ENCODE assay signal across 13 cellular contexts in genomic region chr12:119181202-119181601, GRCh38. TPM values are rescaled to one million over a fixed set of nuclear protein-coding genes. Genes with fewer than 3 reads are reported as not detected.
DNase-seq lines count a peak whose midpoint lies in the region; ATAC-seq, FAIRE-seq and TF ChIP-seq lines count a peak whose summit lies in the region.
"Had no signal": no experiment of that assay in that cellular context is flagged by ENCODE, and none has a peak within 500 bp of the region (broad histone marks: within the 10 kb centered on the region; RNA-seq: fewer than 3 reads in every experiment).

No MANE protein-coding gene starts in this region.

- H3K9me3 ChIP-seq in heart right ventricle (no peaks in the 10 kb centered on the region), parathyroid adenoma (ENCODE audit: control insufficient read depth, low read length) (no peaks in the 10 kb centered on the region), aorta (ENCODE audit: control insufficient read depth, low read length) (no peaks in the 10 kb centered on the region)

- TF ChIP-seq CTCF in heart right ventricle (IDR thresholded peaks at IDR 0.05) = no peak
- no peak for TF ChIP-seq CTCF in fibroblast of pulmonary artery (IDR thresholded peaks at IDR 0.05; ENCODE audit: low read length, missing control alignments)
- no peak for TF ChIP-seq CTCF in parathyroid adenoma (IDR thresholded peaks at IDR 0.05)

- H3K4me2 ChIP-seq in parathyroid adenoma (ENCODE audit: low read length) = peak overlapping the region; percentile 82

- DNase-seq in heart right ventricle = no peak
- DNase-seq in Right ventricle myocardium inferior (ENCODE audit: missing footprints) = no peak
- DNase-seq in fibroblast of pulmonary artery (ENCODE audit: low read depth) = no peak
- no peak for DNase-seq in aorta
- no peak for DNase-seq in frontal cortex (ENCODE audit: low spot score in 2 of 2)
- no peak for DNase-seq in iPS-NIHi11 (ENCODE audit: low spot score)
- DNase-seq: DND-41, NCI-H1436 treated with DMSO at 0.1 percent for 48 hours, retina, T1000 had no signal

- no peak overlapping the region for H3K9ac ChIP-seq in parathyroid adenoma

- intact Hi-C loops in heart right ventricle (cut with DNase I) (loop anchor here in 2 of 10 donors (5.0 to 10.0 kb wide), 3 partner anchors 64 to 194 kb away; no protein-coding TSS in a partner anchor), Right ventricle myocardium inferior (cut with DNase I) (loop anchor here (2.0 to 5.0 kb wide), 2 partner anchors 28 to 201 kb away; no protein-coding TSS in a partner anchor), aorta (cut with DNase I) (loop anchor here (5.0 to 10.0 kb wide), 5 partner anchors 34 to 144 kb away; no protein-coding TSS in a partner anchor)

- peaks cover 17% of the 10 kb centered on the region for H3K79me2 ChIP-seq in parathyroid adenoma

- H2AFZ ChIP-seq in parathyroid adenoma = peak overlapping the region; percentile 7

- peaks cover 0 to 5% (median 0%) of the 10 kb centered on the region in 9 donors for H3K36me3 ChIP-seq in heart right ventricle
- no peaks in the 10 kb centered on the region for H3K36me3 ChIP-seq in parathyroid adenoma (ENCODE audit: control insufficient read depth, insufficient read depth, low read length)
- H3K36me3 ChIP-seq in aorta (ENCODE audit: control insufficient read depth in 1 of 2, insufficient read depth in 2 of 2, low read length in 1 of 2) = no peaks in the 10 kb centered on the region

- H3K4me3 ChIP-seq in heart right ventricle (peak overlapping the region; percentile 58 to 89 (median 72)), fibroblast of pulmonary artery (replicated peaks; ENCODE audit: low read depth, low read length) (peak overlapping the region; percentile 67), parathyroid adenoma (ENCODE audit: low read depth, low read length) (peak overlapping the region; percentile 89), aorta (ENCODE audit: low read length in 2 of 2) (peak overlapping the region; percentile 87 to 95)

- H3K4me1 ChIP-seq in heart right ventricle (peaks cover 2 to 63% (median 36%) of the 10 kb centered on the region in 9 donors), parathyroid adenoma (peaks cover 31% of the 10 kb centered on the region), aorta (ENCODE audit: control insufficient read depth in 1 of 2, insufficient read depth in 2 of 2, low read length in 2 of 2) (no peaks in the 10 kb centered on the region)

- FAIRE-seq in frontal cortex (lab: Jason Lieb, UNC) = no peak
- FAIRE-seq: GM18507 had no signal

- H3K27me3 ChIP-seq in heart right ventricle (peaks cover 0 to 13% (median 0%) of the 10 kb centered on the region in 7 donors), parathyroid adenoma (ENCODE audit: control insufficient read depth, insufficient read depth, low read length) (no peaks in the 10 kb centered on the region), aorta (ENCODE audit: control insufficient read depth in 1 of 2, insufficient read depth in 2 of 2, low read length in 1 of 2) (no peaks in the 10 kb centered on the region)

- ATAC-seq in heart right ventricle (no peak), Right ventricle myocardium inferior (no peak), aorta (ENCODE audit: low FRiP score) (no peak), HG02571 (IDR thresholded peaks at IDR 0.05; ENCODE audit: unreplicated experiment) (no peak)

- 37 to 51% methylated on average over 2 of the region's 2 CpGs for WGBS in heart right ventricle, 2 donors
- WGBS in aorta, 2 donors = 70 to 74% methylated on average over 2 of the region's 2 CpGs

- H3K27ac ChIP-seq in heart right ventricle = peak overlapping the region in 9 of 10 donors; percentile 15 to 99 (median 96)
- peak overlapping the region; percentile 98 for H3K27ac ChIP-seq in parathyroid adenoma
- peak overlapping the region; percentile 36 to 95 for H3K27ac ChIP-seq in aorta (ENCODE audit: low read depth in 1 of 2, low read length in 2 of 2)

RNA-seq across cellular contexts. Expression of gene HSPB8, which starts 2.5 kb away (rescaled TPM):
- 100 to 1,000 TPM; 421 to 720 (median 568) TPM for total RNA-seq in heart right ventricle
- 100 to 1,000 TPM; 250 to 442 TPM for polyA plus RNA-seq in heart right ventricle
- 572 TPM for total RNA-seq in Right ventricle myocardium inferior
- total RNA-seq in aorta = 100 to 1,000 TPM in 1 of 2 donors, 10 to 100 TPM in 1; 88.4 to 381 TPM
- polyA plus RNA-seq in aorta = 10 to 100 TPM; 49.0 to 99.4 TPM
- 0.41 TPM for total RNA-seq in frontal cortex

Comparison
In these comparisons a context has a peak if more than half of its experiments do, and no peak if none do; other contexts are left out.
1. RNA of gene HSPB8, which starts 2.5 kb away (total RNA-seq): 421 to 720 TPM in heart right ventricle, 572 TPM in Right ventricle myocardium inferior (single experiment) and 88.4 to 381 TPM in aorta; 0.41 TPM in frontal cortex (single experiment); every median in the first group is over 10 times any median in the second.
2. Peak in every context shown above with its lines, with median percentiles within 50 percentile points of each other: H3K27ac ChIP-seq and H3K4me3 ChIP-seq.